9 cellular contexts compared by ENCODE assay signal in genomic region chr16:24685539-24686432, GRCh38. TPM values are rescaled to one million over a fixed set of nuclear protein-coding genes. Genes with fewer than 3 reads are reported as not detected.
A peak's percentile ranks its signal among the peaks of the same experiment; 100 is the strongest.
DNase-seq lines count a peak whose midpoint lies in the region; ATAC-seq and TF ChIP-seq lines count a peak whose summit lies in the region.
"Had no signal": no experiment of that assay in that cellular context is flagged by ENCODE, and none has a peak within 500 bp of the region (broad histone marks: within the 10 kb centered on the region; RNA-seq: fewer than 3 reads in every experiment).

No MANE protein-coding gene starts in this region.

- TF ChIP-seq POLR2A in gastroesophageal sphincter (IDR thresholded peaks at IDR 0.05), result no peak

- H3K27ac ChIP-seq in SJCRH30 (no peak overlapping the region), gastroesophageal sphincter (peak overlapping the region in 3 of 4 donors; percentile 49 to 71 (median 62))

- H3K4me1 Mint-ChIP-seq in activated T-helper 1 cell treated with anti-CD3 and anti-CD28 coated beads, Interleukin-12 subunit alpha, Interleukin-12 subunit beta, Interleukin-2, Interleukin-4 antibody, amounts not matched to agents 30 ng/mL and 10 ng/mL and 1 ng/mL, durations not matched to agents 14 hours and 24 hours and 36 hours (ENCODE audit: low read depth), result peaks cover 5% of the 10 kb centered on the region

- DNase-seq in ELF-1 (ENCODE audit: low read depth, low spot score), result peak; percentile 88
- peak; percentile 22 to 46 for DNase-seq in SJCRH30
- no peak for DNase-seq in omental fat pad (ENCODE audit: low spot score)
- DNase-seq in activated T-helper 1 cell treated with anti-CD3 and anti-CD28 coated beads, Interleukin-12 subunit alpha, Interleukin-12 subunit beta, Interleukin-2, Interleukin-4 antibody, amounts not matched to agents 30 ng/mL and 10 ng/mL and 1 ng/mL, durations not matched to agents 14 hours and 24 hours and 36 hours (ENCODE audit: low spot score), result no peak
- no peak for DNase-seq in SW480 (ENCODE audit: low spot score)

- no peaks in the 10 kb centered on the region for H3K9me3 Mint-ChIP-seq in activated T-helper 1 cell treated with anti-CD3 and anti-CD28 coated beads, Interleukin-12 subunit alpha, Interleukin-12 subunit beta, Interleukin-2, Interleukin-4 antibody, amounts not matched to agents 30 ng/mL and 10 ng/mL and 1 ng/mL, durations not matched to agents 14 hours and 24 hours and 36 hours
- H3K9me3 Mint-ChIP-seq: activated naive CD4-positive, alpha-beta T cell treated with anti-CD3 and anti-CD28 coated beads, Interleukin-2, amount 50 U/mL, for 24 hours had no signal

- intact Hi-C loops in activated T-helper 1 cell treated with anti-CD3 and anti-CD28 coated beads, Interleukin-12 subunit alpha, Interleukin-12 subunit beta, Interleukin-2, Interleukin-4 antibody, amounts not matched to agents 30 ng/mL and 10 ng/mL and 1 ng/mL, durations not matched to agents 14 hours and 24 hours and 36 hours (cut with micrococcal nuclease), result no loop called here

- H3K4me3 Mint-ChIP-seq in activated T-helper 1 cell treated with anti-CD3 and anti-CD28 coated beads, Interleukin-12 subunit alpha, Interleukin-12 subunit beta, Interleukin-2, Interleukin-4 antibody, amounts not matched to agents 30 ng/mL and 10 ng/mL and 1 ng/mL, durations not matched to agents 14 hours and 24 hours and 36 hours, result no peak overlapping the region
- H3K4me3 Mint-ChIP-seq: activated naive CD4-positive, alpha-beta T cell treated with anti-CD3 and anti-CD28 coated beads, Interleukin-2, amount 50 U/mL, for 24 hours had no signal

- peaks cover 8% of the 10 kb centered on the region for H3K4me1 ChIP-seq in SJCRH30
- peaks cover 0 to 17% (median 12%) of the 10 kb centered on the region in 3 donors for H3K4me1 ChIP-seq in gastroesophageal sphincter

- H3K4me3 ChIP-seq in SJCRH30 (no peak overlapping the region), gastroesophageal sphincter (no peak overlapping the region)

- TF ChIP-seq CTCF in gastroesophageal sphincter (IDR thresholded peaks at IDR 0.05) (no peak), omental fat pad (IDR thresholded peaks at IDR 0.05) (no peak)

- WGBS in gastroesophageal sphincter (ENCODE audit: low coverage in 1 of 2), 2 donors, result 26 to 37% methylated on average over 7 to 10 of the region's 15 CpGs

- H3K9me3 ChIP-seq in SJCRH30 (replicated peaks), result no peaks in the 10 kb centered on the region
- H3K9me3 ChIP-seq in gastroesophageal sphincter, result no peaks in the 10 kb centered on the region

- no peak for TF ChIP-seq EP300 in gastroesophageal sphincter (IDR thresholded peaks at IDR 0.05)

- H3K27me3 Mint-ChIP-seq in activated T-helper 1 cell treated with anti-CD3 and anti-CD28 coated beads, Interleukin-12 subunit alpha, Interleukin-12 subunit beta, Interleukin-2, Interleukin-4 antibody, amounts not matched to agents 30 ng/mL and 10 ng/mL and 1 ng/mL, durations not matched to agents 14 hours and 24 hours and 36 hours (ENCODE audit: insufficient read depth), result no peaks in the 10 kb centered on the region

- no peaks in the 10 kb centered on the region for H3K27me3 ChIP-seq in SJCRH30
- H3K27me3 ChIP-seq in gastroesophageal sphincter, result no peaks in the 10 kb centered on the region

- ATAC-seq in gastroesophageal sphincter (peak; percentile 80), omental fat pad (ENCODE audit: low FRiP score) (peak; percentile 65), GM19324 (IDR thresholded peaks at IDR 0.05; ENCODE audit: low FRiP score, unreplicated experiment) (no peak), GM18858 (IDR thresholded peaks at IDR 0.05; ENCODE audit: unreplicated experiment) (no peak)

- H3K27ac Mint-ChIP-seq in activated T-helper 1 cell treated with anti-CD3 and anti-CD28 coated beads, Interleukin-12 subunit alpha, Interleukin-12 subunit beta, Interleukin-2, Interleukin-4 antibody, amounts not matched to agents 30 ng/mL and 10 ng/mL and 1 ng/mL, durations not matched to agents 14 hours and 24 hours and 36 hours, result no peak overlapping the region
- H3K27ac Mint-ChIP-seq: activated naive CD4-positive, alpha-beta T cell treated with anti-CD3 and anti-CD28 coated beads, Interleukin-2, amount 50 U/mL, for 24 hours had no signal

- H3K36me3 ChIP-seq in SJCRH30, result no peaks in the 10 kb centered on the region
- no peaks in the 10 kb centered on the region for H3K36me3 ChIP-seq in gastroesophageal sphincter

- H3K36me3 Mint-ChIP-seq in activated T-helper 1 cell treated with anti-CD3 and anti-CD28 coated beads, Interleukin-12 subunit alpha, Interleukin-12 subunit beta, Interleukin-2, Interleukin-4 antibody, amounts not matched to agents 30 ng/mL and 10 ng/mL and 1 ng/mL, durations not matched to agents 14 hours and 24 hours and 36 hours (ENCODE audit: low read depth), result no peaks in the 10 kb centered on the region
- H3K36me3 Mint-ChIP-seq: activated naive CD4-positive, alpha-beta T cell treated with anti-CD3 and anti-CD28 coated beads, Interleukin-2, amount 50 U/mL, for 24 hours had no signal

RNA-seq across cellular contexts. Expression of gene TNRC6A, which starts 43.7 kb away (rescaled TPM):
- total RNA-seq in SJCRH30 (2014; rRNA removed; shearing (Covaris generic)), result 25.7 and 28.6 TPM in 2 replicates
- 10 to 100 TPM; 33.4 to 71.1 (median 58.6) TPM for total RNA-seq in gastroesophageal sphincter
- 10 to 100 TPM; 30.7 to 89.5 (median 53.0) TPM for total RNA-seq in omental fat pad
- 57.8 and 60.9 TPM in 2 replicates for total RNA-seq in activated T-helper 1 cell treated with anti-CD3 and anti-CD28 coated beads, Interleukin-12 subunit alpha, Interleukin-12 subunit beta, Interleukin-2, Interleukin-4 antibody, amounts not matched to agents 30 ng/mL and 10 ng/mL and 1 ng/mL, durations not matched to agents 14 hours and 24 hours and 36 hours

Comparison
In these comparisons a context has a peak if more than half of its experiments do, and no peak if none do; other contexts are left out.
1. DNase-seq: peak in ELF-1 (single experiment) and SJCRH30 (2 of 2); none in omental fat pad (single experiment), activated T-helper 1 cell treated with anti-CD3 and anti-CD28 coated beads, Interleukin-12 subunit alpha, Interleukin-12 subunit beta, Interleukin-2, Interleukin-4 antibody, amounts not matched to agents 30 ng/mL and 10 ng/mL and 1 ng/mL, durations not matched to agents 14 hours and 24 hours and 36 hours (single experiment) and SW480 (single experiment).
2. ATAC-seq: peak in gastroesophageal sphincter (single experiment) and omental fat pad (single experiment); none in GM19324 (single experiment) and GM18858 (single experiment).